ENCODE assay signal across 21 cellular contexts in the genomic region with DNA sequence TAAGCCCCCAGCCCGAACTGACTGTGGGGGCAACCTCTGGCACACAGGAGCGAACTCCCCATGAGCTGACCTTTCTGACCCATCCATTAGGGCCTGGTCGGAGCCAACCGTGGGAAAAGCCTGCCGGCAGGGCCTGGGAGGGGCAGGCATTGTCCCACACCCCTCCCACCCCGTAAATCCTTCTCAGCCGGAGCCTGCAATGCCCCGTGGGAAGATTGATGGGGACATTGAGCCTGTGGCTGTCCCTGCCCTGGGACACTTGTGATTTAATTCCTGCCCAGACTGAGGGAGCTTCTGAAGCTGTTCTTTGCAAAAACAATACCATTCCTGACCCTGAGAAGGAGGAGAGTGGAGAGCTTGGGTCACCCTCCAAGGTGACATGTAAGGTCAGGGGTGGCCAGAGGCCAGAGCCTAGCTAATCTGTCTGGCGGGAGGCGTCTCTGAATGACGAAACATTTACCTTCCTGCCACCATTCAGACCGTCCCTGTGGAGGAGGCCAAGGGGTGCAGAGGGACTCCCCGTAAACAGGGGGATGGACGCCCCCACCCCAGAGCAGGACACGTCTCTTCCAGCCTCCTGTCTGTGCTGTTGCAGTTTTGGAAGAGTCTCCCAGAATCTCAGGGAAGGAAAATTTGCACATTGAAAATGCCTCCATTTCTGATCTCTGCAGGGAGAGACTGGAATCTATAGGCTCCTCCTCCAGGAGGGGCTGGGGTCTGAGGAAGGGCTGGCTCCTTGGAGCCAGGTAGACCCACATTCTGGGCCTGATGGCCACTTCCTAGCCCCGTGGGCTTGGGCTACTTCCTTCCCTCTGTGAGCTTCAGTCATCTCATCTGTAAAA. TPM values are rescaled to one million over a fixed set of nuclear protein-coding genes. Genes with fewer than 3 reads are reported as not detected.
DNase-seq lines count a peak whose midpoint lies in the region; TF ChIP-seq lines count a peak whose summit lies in the region.
"Had no signal": no experiment of that assay in that cellular context is flagged by ENCODE, and none has a peak within 500 bp of the region (broad histone marks: within the 10 kb centered on the region; RNA-seq: fewer than 3 reads in every experiment).

No MANE protein-coding gene starts in this region.

- BruUV-seq in MCF 10A (replicated peaks; lab: Mats Ljungman, UMichigan), result no TSS peak

- H3K4me1 ChIP-seq in breast epithelium, result no peaks in the 10 kb centered on the region
- H3K4me1 ChIP-seq in neuron (ENCODE audit: insufficient read depth, low read length), result peaks cover 32% of the 10 kb centered on the region
- no peaks in the 10 kb centered on the region for H3K4me1 ChIP-seq in uterus
- H3K4me1 ChIP-seq: A549 had no signal

- no peaks in the 10 kb centered on the region for H3K27me3 ChIP-seq in breast epithelium
- no peaks in the 10 kb centered on the region for H3K27me3 ChIP-seq in neuron (ENCODE audit: insufficient read depth, low read length)
- H3K27me3 ChIP-seq in uterus, result no peaks in the 10 kb centered on the region
- H3K27me3 ChIP-seq in MG63, result no peaks in the 10 kb centered on the region
- H3K27me3 ChIP-seq: ovary had no signal

- TF ChIP-seq POLR2A in breast epithelium (IDR thresholded peaks at IDR 0.05) (no peak), uterus (IDR thresholded peaks at IDR 0.05) (no peak)

- H3K9me3 ChIP-seq in breast epithelium (no peaks in the 10 kb centered on the region), neuron (ENCODE audit: low read length) (no peaks in the 10 kb centered on the region), uterus (no peaks in the 10 kb centered on the region), MG63 (no peaks in the 10 kb centered on the region)
- H3K9me3 ChIP-seq: A549, ovary had no signal

- POLR2A ChIA-PET in MCF 10A (lab: Yijun Ruan, JAX), result no interaction called here

- no peak overlapping the region for H3K27ac Mint-ChIP-seq in MCF 10A (ENCODE audit: low read depth, unreplicated experiment)
- peak overlapping the region; percentile 36 for H3K27ac Mint-ChIP-seq in endothelial cell (ENCODE audit: unreplicated experiment)
- H3K27ac Mint-ChIP-seq: activated CD8-positive, alpha-beta T cell treated with anti-CD3 and anti-CD28 coated beads for 36 hours; activated T-cell treated with anti-CD3 and anti-CD28 coated beads, Interleukin-2, amount 50 U/mL, for 72 hours; IgD-negative memory B cell had no signal

- no peaks in the 10 kb centered on the region for H3K36me3 ChIP-seq in breast epithelium
- no peaks in the 10 kb centered on the region for H3K36me3 ChIP-seq in neuron (ENCODE audit: insufficient read depth, low read length)
- H3K36me3 ChIP-seq in uterus, result no peaks in the 10 kb centered on the region
- no peaks in the 10 kb centered on the region for H3K36me3 ChIP-seq in MG63
- H3K36me3 ChIP-seq: ovary had no signal

- H3K36me3 Mint-ChIP-seq in MCF 10A (ENCODE audit: insufficient read depth, unreplicated experiment), result peaks cover 11% of the 10 kb centered on the region
- H3K36me3 Mint-ChIP-seq in endothelial cell (ENCODE audit: low read depth, unreplicated experiment), result no peaks in the 10 kb centered on the region

- CTCF ChIA-PET in MCF 10A (lab: Yijun Ruan, JAX), result interaction anchor here (0.7 kb wide), 1 partner anchor 280 kb away, joined by 3 read pairs; no protein-coding TSS in a partner anchor

- intact Hi-C loops in breast epithelium (cut with DNase I; ENCODE audit: low total_unique reads), result no loop called here
- intact Hi-C loops in MCF 10A (cut with micrococcal nuclease), result no loop called here
- intact Hi-C loops in uterus (cut with DNase I; ENCODE audit: low total_unique reads), result no loop called here

- peak overlapping the region; percentile 1 for H2AFZ ChIP-seq in neuron (ENCODE audit: low read depth, low read length)

- no peaks in the 10 kb centered on the region for H3K27me3 Mint-ChIP-seq in MCF 10A (ENCODE audit: insufficient read depth, unreplicated experiment)
- peaks cover 3% of the 10 kb centered on the region for H3K27me3 Mint-ChIP-seq in endothelial cell (ENCODE audit: unreplicated experiment)

- H3K9me3 Mint-ChIP-seq in MCF 10A (ENCODE audit: unreplicated experiment) (no peaks in the 10 kb centered on the region), endothelial cell (ENCODE audit: unreplicated experiment) (no peaks in the 10 kb centered on the region)
- H3K9me3 Mint-ChIP-seq: activated CD8-positive, alpha-beta T cell treated with anti-CD3 and anti-CD28 coated beads for 36 hours; activated T-cell treated with anti-CD3 and anti-CD28 coated beads, Interleukin-2, amount 50 U/mL, for 72 hours; central memory CD8-positive, alpha-beta T cell; IgD-negative memory B cell had no signal

- H3K27ac ChIP-seq in breast epithelium (peak overlapping the region; percentile 45 to 61), uterus (peak overlapping the region; percentile 7 to 44)
- H3K27ac ChIP-seq: A549, ovary had no signal

- no peak overlapping the region for H3K4me3 Mint-ChIP-seq in MCF 10A (ENCODE audit: unreplicated experiment)
- H3K4me3 Mint-ChIP-seq in endothelial cell (ENCODE audit: unreplicated experiment), result no peak overlapping the region
- H3K4me3 Mint-ChIP-seq: activated CD8-positive, alpha-beta T cell treated with anti-CD3 and anti-CD28 coated beads for 36 hours; activated T-cell treated with anti-CD3 and anti-CD28 coated beads, Interleukin-2, amount 50 U/mL, for 72 hours; central memory CD8-positive, alpha-beta T cell had no signal

- H3K4me3 ChIP-seq in breast epithelium (no peak overlapping the region), neuron (ENCODE audit: low read length) (no peak overlapping the region), uterus (no peak overlapping the region), MG63 (no peak overlapping the region)
- H3K4me3 ChIP-seq: A549, ovary had no signal

- H3K4me1 Mint-ChIP-seq in MCF 10A (ENCODE audit: insufficient read depth, unreplicated experiment) (no peaks in the 10 kb centered on the region), endothelial cell (ENCODE audit: unreplicated experiment) (peaks cover 13% of the 10 kb centered on the region)

- TF ChIP-seq CTCF in breast epithelium (IDR thresholded peaks at IDR 0.05), result no peak
- TF ChIP-seq CTCF in MCF 10A (IDR thresholded peaks at IDR 0.05; ENCODE audit: unreplicated experiment), result no peak
- TF ChIP-seq CTCF in endothelial cell (IDR thresholded peaks at IDR 0.05; ENCODE audit: unreplicated experiment), result no peak
- no peak for TF ChIP-seq CTCF in uterus (IDR thresholded peaks at IDR 0.05)

- no peak for DNase-seq in breast epithelium (ENCODE audit: low spot score in 2 of 2)
- no peak for DNase-seq in MCF 10A (ENCODE audit: unreplicated experiment)
- DNase-seq in endothelial cell (ENCODE audit: low spot score), result no peak
- DNase-seq in uterus, result peak in 1 of 2 donors; percentile 11
- no peak for DNase-seq in MG63
- DNase-seq in NCI-H446 (lab: John Stamatoyannopoulos, UW), result no peak
- no peak for DNase-seq in NCI-H2029 treated with DMSO at 0.1 percent for 48 hours (lab: John Stamatoyannopoulos, UW)
- DNase-seq: activated CD8-positive, alpha-beta T cell treated with anti-CD3 and anti-CD28 coated beads for 36 hours; activated T-cell treated with anti-CD3 and anti-CD28 coated beads, Interleukin-2, amount 50 U/mL, for 72 hours; C1 segment of cervical spinal cord; foreskin melanocyte; midbrain; NCI-H1092 treated with DMSO at 0.1 percent for 48 hours; NCI-H2171; RPMI8226; small intestine had no signal

RNA-seq across cellular contexts. Expression of gene HS6ST1, which starts 51.2 kb away (rescaled TPM):
- total RNA-seq in breast epithelium (10 to 100 TPM; 15.7 to 38.6 (median 29.8) TPM), MCF 10A (2022) (9.6 and 11.4 TPM in 2 replicates), endothelial cell (ENCODE audit: unreplicated experiment) (23.3 TPM), uterus (100 to 1,000 TPM in 1 of 4 donors, 10 to 100 TPM in 3; 22.7 to 198 (median 37.4) TPM)
- total RNA-seq in MG63 (2014; rRNA removed; shearing (Covaris generic); ENCODE audit: low replicate concordance), result 16.9 and 32.5 TPM in 2 replicates
